23 cellular contexts compared by ENCODE assay signal in the genomic region with DNA sequence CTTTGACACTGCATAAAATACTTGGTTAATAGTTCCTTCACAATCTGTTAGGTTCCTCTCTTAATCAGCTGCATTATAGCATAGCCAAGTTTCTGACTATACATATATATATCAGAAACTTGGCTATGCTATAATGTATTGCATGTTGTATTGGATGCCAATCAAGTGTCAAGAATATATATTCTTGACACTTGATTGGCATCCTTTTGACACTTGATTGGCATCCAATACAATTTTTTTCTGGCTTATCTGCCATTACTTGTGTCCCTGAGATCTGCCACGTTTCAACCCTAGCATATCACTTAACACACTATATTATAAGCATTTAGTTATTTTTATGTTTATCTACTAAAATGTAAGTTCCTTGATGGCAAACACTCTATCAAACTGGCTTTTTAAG.
"Had no signal": no experiment of that assay in that cellular context is flagged by ENCODE, and none has a peak within 500 bp of the region (broad histone marks: within the 10 kb centered on the region; RNA-seq: fewer than 3 reads in every experiment).

No MANE protein-coding gene starts in this region.

- H3K27me3 ChIP-seq: colonic mucosa, dorsolateral prefrontal cortex, esophagus muscularis mucosa, gastrocnemius medialis, gastroesophageal sphincter, heart left ventricle had no signal

- DNase-seq: colonic mucosa; cortex of kidney; dermis blood vessel endothelial cell; dorsolateral prefrontal cortex; effector CD4-positive, alpha-beta T cell; effector CD8-positive, alpha-beta T cell; effector memory CD4-positive, alpha-beta T cell; effector memory CD8-positive, alpha-beta T cell; endodermal cell; erythroblast; esophagus squamous epithelium; foreskin fibroblast; foreskin keratinocyte; foreskin melanocyte; gastrocnemius medialis; glutamatergic neuron; head of caudate nucleus; heart left ventricle; heart right ventricle had no signal

- H3K27ac ChIP-seq: colonic mucosa, coronary artery, dorsolateral prefrontal cortex, epithelial cell of prostate, esophagus muscularis mucosa, esophagus squamous epithelium, foreskin keratinocyte, gastrocnemius medialis, gastroesophageal sphincter, heart left ventricle, heart right ventricle had no signal

- H3K9me3 ChIP-seq: colonic mucosa, esophagus muscularis mucosa, esophagus squamous epithelium, gastrocnemius medialis, gastroesophageal sphincter, heart left ventricle had no signal

- H3K4me3 ChIP-seq: colonic mucosa, coronary artery, dorsolateral prefrontal cortex, esophagus muscularis mucosa, esophagus squamous epithelium, gastrocnemius medialis, gastroesophageal sphincter, heart left ventricle, heart right ventricle had no signal

- H3K36me3 ChIP-seq: colonic mucosa, esophagus muscularis mucosa, esophagus squamous epithelium, gastrocnemius medialis, gastroesophageal sphincter, heart left ventricle, heart right ventricle had no signal
